ENCODE assay signal across 8 cellular contexts in genomic region chr12:93468008-93468371, GRCh38. TPM values are rescaled to one million over a fixed set of nuclear protein-coding genes. Genes with fewer than 3 reads are reported as not detected.
A peak's percentile ranks its signal among the peaks of the same experiment; 100 is the strongest.
DNase-seq lines count a peak whose midpoint lies in the region; ATAC-seq, FAIRE-seq and TF ChIP-seq lines count a peak whose summit lies in the region.

No MANE protein-coding gene starts in this region.

- peak overlapping the region; percentile 84 for H3K4me2 ChIP-seq in keratinocyte (ENCODE audit: control insufficient read depth, extremely low read depth, insufficient read depth, low read depth, low read length)

- H3K79me2 ChIP-seq in keratinocyte (ENCODE audit: control insufficient read depth, insufficient read depth, low read length) = peaks cover 47% of the 10 kb centered on the region

- ATAC-seq in HG03108 (IDR thresholded peaks at IDR 0.05; ENCODE audit: unreplicated experiment) = peak; percentile 6
- no peak for ATAC-seq in thoracic aorta (ENCODE audit: insufficient number of reproducible peaks, low FRiP score, low read depth)

- H3K9me3 ChIP-seq in cardiac muscle cell (ENCODE audit: low read depth) (no peaks in the 10 kb centered on the region), keratinocyte (ENCODE audit: control insufficient read depth, low read depth, low read length) (no peaks in the 10 kb centered on the region), thoracic aorta (no peaks in the 10 kb centered on the region)

- intact Hi-C loops in cardiac septum (cut with DNase I) = no loop called here
- intact Hi-C loops in activated T-helper 2 cell treated with anti-CD3 and anti-CD28 coated beads, Interferon-gamma antibody, Interleukin-2, Interleukin-4, amounts not matched to agents 10 μg/mL and 5 μg/mL and 100 μg/mL, durations not matched to agents 14 hours and 24 hours and 36 hours (cut with micrococcal nuclease) = no loop called here

- H3K4me3 Mint-ChIP-seq in activated T-helper 2 cell treated with anti-CD3 and anti-CD28 coated beads, Interferon-gamma antibody, Interleukin-2, Interleukin-4, amounts not matched to agents 10 μg/mL and 5 μg/mL and 100 μg/mL, durations not matched to agents 14 hours and 24 hours and 36 hours (ENCODE audit: low read depth) = peak overlapping the region; percentile 86

- H3K9me1 ChIP-seq in keratinocyte (ENCODE audit: control insufficient read depth, extremely low read depth, insufficient read depth, low read length) = no peaks in the 10 kb centered on the region

- peak overlapping the region; percentile 98 for H3K9ac ChIP-seq in keratinocyte (ENCODE audit: control insufficient read depth, extremely low read depth, insufficient read depth, low read length)

- H3K4me3 ChIP-seq in cardiac muscle cell (peak overlapping the region; percentile 68), keratinocyte (ENCODE audit: control insufficient read depth in 2 of 3, extremely low read depth in 1 of 3, insufficient read depth in 2 of 3, low read depth in 1 of 3, low read length in 3 of 3) (peak overlapping the region; percentile 54 to 95 (median 91)), thoracic aorta (peak overlapping the region; percentile 93)

- no peak for DNase-seq in cardiac muscle cell (ENCODE audit: low read depth in 1 of 2, low spot score in 1 of 2)
- no peak for DNase-seq in cardiac septum (ENCODE audit: low spot score)
- DNase-seq in activated T-helper 2 cell treated with anti-CD3 and anti-CD28 coated beads, Interferon-gamma antibody, Interleukin-2, Interleukin-4, amounts not matched to agents 10 μg/mL and 5 μg/mL and 100 μg/mL, durations not matched to agents 14 hours and 24 hours and 36 hours (ENCODE audit: low spot score) = no peak
- no peak for DNase-seq in keratinocyte (ENCODE audit: low read depth, low spot score)
- DNase-seq in thoracic aorta (ENCODE audit: low spot score) = no peak
- DNase-seq in SW 1271 (lab: John Stamatoyannopoulos, UW) = no peak
- no peak for DNase-seq in MV-4-11 (lab: John Stamatoyannopoulos, UW)

- no peak for FAIRE-seq in keratinocyte (lab: Jason Lieb, UNC)

- H3K27me3 ChIP-seq in cardiac muscle cell (no peaks in the 10 kb centered on the region), keratinocyte (ENCODE audit: control insufficient read depth, extremely low read depth, insufficient read depth, low read length) (no peaks in the 10 kb centered on the region), thoracic aorta (replicated peaks; ENCODE audit: insufficient read depth) (no peaks in the 10 kb centered on the region)

- H3K27ac ChIP-seq in cardiac muscle cell (peak overlapping the region; percentile 94), keratinocyte (ENCODE audit: control insufficient read depth, insufficient read depth, low read length) (peak overlapping the region; percentile 91), thoracic aorta (peak overlapping the region; percentile 77 to 83)

- peaks cover 11% of the 10 kb centered on the region for H3K4me1 ChIP-seq in cardiac muscle cell (ENCODE audit: low read depth)
- peaks cover 11% of the 10 kb centered on the region for H3K4me1 ChIP-seq in keratinocyte (ENCODE audit: control insufficient read depth, extremely low read depth, insufficient read depth, low read length)
- peaks cover 13 to 18% of the 10 kb centered on the region in 2 donors for H3K4me1 ChIP-seq in thoracic aorta (ENCODE audit: control insufficient read depth in 1 of 2, low read depth in 2 of 2)

- H3K4me1 Mint-ChIP-seq in activated T-helper 2 cell treated with anti-CD3 and anti-CD28 coated beads, Interferon-gamma antibody, Interleukin-2, Interleukin-4, amounts not matched to agents 10 μg/mL and 5 μg/mL and 100 μg/mL, durations not matched to agents 14 hours and 24 hours and 36 hours (ENCODE audit: low read depth) = peaks cover 29% of the 10 kb centered on the region

- H3K27ac Mint-ChIP-seq in activated T-helper 2 cell treated with anti-CD3 and anti-CD28 coated beads, Interferon-gamma antibody, Interleukin-2, Interleukin-4, amounts not matched to agents 10 μg/mL and 5 μg/mL and 100 μg/mL, durations not matched to agents 14 hours and 24 hours and 36 hours = peak overlapping the region; percentile 86

- H3K36me3 Mint-ChIP-seq in activated T-helper 2 cell treated with anti-CD3 and anti-CD28 coated beads, Interferon-gamma antibody, Interleukin-2, Interleukin-4, amounts not matched to agents 10 μg/mL and 5 μg/mL and 100 μg/mL, durations not matched to agents 14 hours and 24 hours and 36 hours (ENCODE audit: low read depth) = peaks cover 23% of the 10 kb centered on the region

- peak overlapping the region; percentile 100 for H2AFZ ChIP-seq in keratinocyte (ENCODE audit: control insufficient read depth, low read length)

- H3K9me3 Mint-ChIP-seq in activated T-helper 2 cell treated with anti-CD3 and anti-CD28 coated beads, Interferon-gamma antibody, Interleukin-2, Interleukin-4, amounts not matched to agents 10 μg/mL and 5 μg/mL and 100 μg/mL, durations not matched to agents 14 hours and 24 hours and 36 hours = no peaks in the 10 kb centered on the region

- H3K27me3 Mint-ChIP-seq in activated T-helper 2 cell treated with anti-CD3 and anti-CD28 coated beads, Interferon-gamma antibody, Interleukin-2, Interleukin-4, amounts not matched to agents 10 μg/mL and 5 μg/mL and 100 μg/mL, durations not matched to agents 14 hours and 24 hours and 36 hours (ENCODE audit: low read depth) = no peaks in the 10 kb centered on the region

- dilution Hi-C loops in keratinocyte (cut with MboI; ENCODE audit: extremely low pct_ligation_motif_present, low sequenced_read_pairs) = no loop called here

- H3K36me3 ChIP-seq in cardiac muscle cell (peaks cover 11% of the 10 kb centered on the region), keratinocyte (ENCODE audit: control insufficient read depth in 2 of 2, extremely low read depth in 1 of 2, insufficient read depth in 2 of 2, low read length in 2 of 2) (peaks cover 4 to 5% of the 10 kb centered on the region in 2 experiments), thoracic aorta (no peaks in the 10 kb centered on the region)

- TF ChIP-seq CTCF in cardiac muscle cell (IDR thresholded peaks at IDR 0.05; ENCODE audit: low read depth, low read length) (no peak), keratinocyte (optimal IDR thresholded peaks at IDR 0.05 in 1 of 3, IDR thresholded peaks at IDR 0.05 in 1 of 3, conservative IDR thresholded peaks at IDR 0.05 in 1 of 3; ENCODE audit: extremely low read depth in 1 of 3, insufficient read depth in 2 of 3, low read length in 3 of 3) (no peak), thoracic aorta (IDR thresholded peaks at IDR 0.05) (no peak)

- no peaks in the 10 kb centered on the region for H4K20me1 ChIP-seq in keratinocyte (ENCODE audit: control insufficient read depth, extremely low read depth, insufficient read depth, low read length)

RNA-seq across cellular contexts. Expression of gene MRPL42, which starts 0.7 kb away (rescaled TPM):
- total RNA-seq in cardiac muscle cell = 24.0 and 41.5 TPM in 2 replicates
- 92.5 and 128 TPM in 2 replicates for polyA plus RNA-seq in cardiac muscle cell
- 43.9 TPM for total RNA-seq in cardiac septum
- 80.5 and 89.3 TPM in 2 replicates for total RNA-seq in activated T-helper 2 cell treated with anti-CD3 and anti-CD28 coated beads, Interferon-gamma antibody, Interleukin-2, Interleukin-4, amounts not matched to agents 10 μg/mL and 5 μg/mL and 100 μg/mL, durations not matched to agents 14 hours and 24 hours and 36 hours
- 55.3 to 110 TPM (median 72.1 TPM) in 3 replicates for polyA plus RNA-seq in keratinocyte
- 47.4 TPM for polyA plus RNA-seq in keratinocyte (2011; ENCODE audit: low read depth)
- polyA plus RNA-seq in keratinocyte (2011; cell fraction: cytosol; rRNA removed) = 67.5 and 153 TPM in 2 replicates
- polyA plus RNA-seq in keratinocyte (2011; cell fraction: nucleus; rRNA removed) = 49.5 and 60.5 TPM in 2 replicates
- polyA plus RNA-seq in keratinocyte (2012; ENCODE audit: low replicate concordance) = 42.9 and 61.9 TPM in 2 replicates
- polyA minus RNA-seq in keratinocyte = 5.5 to 94.2 TPM (median 38.6 TPM) in 3 replicates
- 21.7 TPM for polyA minus RNA-seq in keratinocyte (2011; cell fraction: cytosol; rRNA and poly(A)+ RNA removed)
- polyA minus RNA-seq in keratinocyte (2011; cell fraction: nucleus; rRNA and poly(A)+ RNA removed) = 13.0 and 28.1 TPM in 2 replicates
- 10 to 100 TPM; 25.0 to 71.2 TPM for total RNA-seq in thoracic aorta

RNA-seq across cellular contexts. Expression of gene UBE2N, which starts 26.2 kb away (rescaled TPM):
- 17.2 and 36.1 TPM in 2 replicates for total RNA-seq in cardiac muscle cell
- 131 and 168 TPM in 2 replicates for polyA plus RNA-seq in cardiac muscle cell
- 81.4 TPM for total RNA-seq in cardiac septum
- 258 and 261 TPM in 2 replicates for total RNA-seq in activated T-helper 2 cell treated with anti-CD3 and anti-CD28 coated beads, Interferon-gamma antibody, Interleukin-2, Interleukin-4, amounts not matched to agents 10 μg/mL and 5 μg/mL and 100 μg/mL, durations not matched to agents 14 hours and 24 hours and 36 hours
- polyA plus RNA-seq in keratinocyte = 171 to 218 TPM (median 172 TPM) in 3 replicates
- 87.0 TPM for polyA plus RNA-seq in keratinocyte (2011; ENCODE audit: low read depth)
- polyA plus RNA-seq in keratinocyte (2011; cell fraction: cytosol; rRNA removed) = 131 and 214 TPM in 2 replicates
- polyA plus RNA-seq in keratinocyte (2011; cell fraction: nucleus; rRNA removed) = 78.8 and 85.8 TPM in 2 replicates
- polyA plus RNA-seq in keratinocyte (2012; ENCODE audit: low replicate concordance) = 136 and 169 TPM in 2 replicates
- 36.5 to 147 TPM (median 110 TPM) in 3 replicates for polyA minus RNA-seq in keratinocyte
- polyA minus RNA-seq in keratinocyte (2011; cell fraction: cytosol; rRNA and poly(A)+ RNA removed) = 118 TPM
- polyA minus RNA-seq in keratinocyte (2011; cell fraction: nucleus; rRNA and poly(A)+ RNA removed) = 18.9 and 53.1 TPM in 2 replicates
- 10 to 100 TPM; 32.9 to 37.2 TPM for total RNA-seq in thoracic aorta
